In genomic region chr10:125006188-125006680, GRCh38 we compare ENCODE assay signal across 23 cellular contexts.
A peak's percentile ranks its signal among the peaks of the same experiment; 100 is the strongest.
DNase-seq lines count a peak whose midpoint lies in the region; ATAC-seq and TF ChIP-seq lines count a peak whose summit lies in the region.
"Had no signal": no experiment of that assay in that cellular context is flagged by ENCODE, and none has a peak within 500 bp of the region (broad histone marks: within the 10 kb centered on the region; RNA-seq: fewer than 3 reads in every experiment).

No MANE protein-coding gene starts in this region.

- H3K4me3 Mint-ChIP-seq in HFFc6, result no peak overlapping the region
- no peak overlapping the region for H3K4me3 Mint-ChIP-seq in activated CD8-positive, alpha-beta T cell treated with anti-CD3 and anti-CD28 coated beads for 36 hours
- H3K4me3 Mint-ChIP-seq: activated CD8-positive, alpha-beta T cell treated with anti-CD3 and anti-CD28 coated beads, Interleukin-2, amount 10 ng/mL, durations not matched to agents 7 days and 5 days; activated naive CD8-positive, alpha-beta T cell treated with anti-CD3 and anti-CD28 coated beads for 36 hours; CD8-positive, alpha-beta T cell had no signal

- intact Hi-C loops in gastrocnemius medialis (cut with DNase I; ENCODE audit: low total_unique reads), result no loop called here
- intact Hi-C loops in activated CD8-positive, alpha-beta T cell treated with anti-CD3 and anti-CD28 coated beads for 36 hours (cut with micrococcal nuclease), result no loop called here

- in situ Hi-C loops in gastrocnemius medialis (cut with MboI; ENCODE audit: low sequenced_read_pairs in 4 of 4) (no loop called here), brain microvascular endothelial cell (cut with HindIII; ENCODE audit: low pct_ligation_motif_present, low sequenced_read_pairs) (no loop called here)

- ATAC-seq in gastrocnemius medialis (no peak), HG03521 (IDR thresholded peaks at IDR 0.05; ENCODE audit: unreplicated experiment) (no peak)
- no peak for ATAC-seq in activated CD8-positive, alpha-beta T cell treated with anti-CD3 and anti-CD28 coated beads for 36 hours
- ATAC-seq: activated CD8-positive, alpha-beta T cell treated with anti-CD3 and anti-CD28 coated beads, Interleukin-2, amount 10 ng/mL, durations not matched to agents 7 days and 5 days; CD8-positive, alpha-beta T cell; HepG2 had no signal

- peaks cover 1% of the 10 kb centered on the region; the same call in 1 of the 2 replicates for H3K27me3 Mint-ChIP-seq in HFFc6 (ENCODE audit: insufficient read depth)
- H3K27me3 Mint-ChIP-seq in activated CD8-positive, alpha-beta T cell treated with anti-CD3 and anti-CD28 coated beads for 36 hours, result no peaks in the 10 kb centered on the region
- H3K27me3 Mint-ChIP-seq: activated naive CD8-positive, alpha-beta T cell treated with anti-CD3 and anti-CD28 coated beads for 36 hours had no signal

- peaks cover 11% of the 10 kb centered on the region; the same call in 1 of the 2 replicates for H3K36me3 Mint-ChIP-seq in HFFc6 (ENCODE audit: low read depth)
- no peaks in the 10 kb centered on the region for H3K36me3 Mint-ChIP-seq in activated CD8-positive, alpha-beta T cell treated with anti-CD3 and anti-CD28 coated beads for 36 hours (ENCODE audit: low read depth)
- H3K36me3 Mint-ChIP-seq: activated naive CD8-positive, alpha-beta T cell treated with anti-CD3 and anti-CD28 coated beads for 36 hours; CD8-positive, alpha-beta T cell had no signal

- TF ChIP-seq POLR2A in gastrocnemius medialis (IDR thresholded peaks at IDR 0.05), result no peak

- peak overlapping the region; percentile 76 for H3K27ac Mint-ChIP-seq in HFFc6
- H3K27ac Mint-ChIP-seq in activated CD8-positive, alpha-beta T cell treated with anti-CD3 and anti-CD28 coated beads for 36 hours, result no peak overlapping the region
- H3K27ac Mint-ChIP-seq: activated CD8-positive, alpha-beta T cell treated with anti-CD3 and anti-CD28 coated beads, Interleukin-2, amount 10 ng/mL, durations not matched to agents 7 days and 5 days; activated naive CD8-positive, alpha-beta T cell treated with anti-CD3 and anti-CD28 coated beads for 36 hours; CD8-positive, alpha-beta T cell had no signal

- H3K9me3 Mint-ChIP-seq in HFFc6, result no peaks in the 10 kb centered on the region
- H3K9me3 Mint-ChIP-seq in activated CD8-positive, alpha-beta T cell treated with anti-CD3 and anti-CD28 coated beads for 36 hours, result no peaks in the 10 kb centered on the region
- H3K9me3 Mint-ChIP-seq: activated naive CD8-positive, alpha-beta T cell treated with anti-CD3 and anti-CD28 coated beads for 36 hours; CD8-positive, alpha-beta T cell; immature natural killer cell had no signal

- no peaks in the 10 kb centered on the region for H3K9me3 ChIP-seq in gastrocnemius medialis
- H3K9me3 ChIP-seq: heart left ventricle, testis had no signal

- POLR2A ChIA-PET in activated CD8-positive, alpha-beta T cell treated with anti-CD3 and anti-CD28 coated beads for 36 hours (lab: Charles Lee), result no interaction called here

- H3K27ac ChIP-seq in gastrocnemius medialis, result peak overlapping the region; percentile 90 to 93 (median 91)
- no peak overlapping the region for H3K27ac ChIP-seq in brain microvascular endothelial cell
- H3K27ac ChIP-seq: SJSA1, testis had no signal

- H3K36me3 ChIP-seq in gastrocnemius medialis (peaks cover 0 to 16% of the 10 kb centered on the region in 2 donors), brain microvascular endothelial cell (replicated peaks) (no peaks in the 10 kb centered on the region)

- H3K27me3 ChIP-seq in gastrocnemius medialis (no peaks in the 10 kb centered on the region), brain microvascular endothelial cell (replicated peaks) (no peaks in the 10 kb centered on the region)
- H3K27me3 ChIP-seq: heart left ventricle, SJSA1, testis had no signal

- DNase-seq in HFFc6, result no peak
- DNase-seq in choroid plexus epithelial cell (ENCODE audit: low read depth), result peak; percentile 48
- DNase-seq in left kidney (ENCODE audit: low read depth, low spot score), result peak; percentile 37
- DNase-seq in gastrocnemius medialis, result no peak
- DNase-seq in brain microvascular endothelial cell, result no peak
- DNase-seq in activated CD8-positive, alpha-beta T cell treated with anti-CD3 and anti-CD28 coated beads for 36 hours, result no peak
- no peak for DNase-seq in stimulated activated CD4-positive, alpha-beta T cell treated with anti-CD3 and anti-CD28 coated beads, Interleukin-1b, Interleukin-23, amount 100 ng/mL, for 48 hours
- DNase-seq: activated CD8-positive, alpha-beta T cell treated with anti-CD3 and anti-CD28 coated beads, Interleukin-2, amount 10 ng/mL, durations not matched to agents 7 days and 5 days; activated naive CD8-positive, alpha-beta T cell treated with anti-CD3 and anti-CD28 coated beads for 36 hours; activated T-cell treated with anti-CD3 and anti-CD28 coated beads, Interleukin-2, amount 50 U/mL, for 48 hours; CD8-positive, alpha-beta T cell; DMS79; effector CD4-positive, alpha-beta T cell; immature natural killer cell; NCI-H1417 treated with DMSO at 0.1 percent for 48 hours; NCI-H526; OCI-M1; testis had no signal

- TF ChIP-seq CTCF in HFFc6 (IDR thresholded peaks at IDR 0.05) (no peak), choroid plexus epithelial cell (conservative IDR thresholded peaks at IDR 0.05; ENCODE audit: low read depth, low read length) (no peak), gastrocnemius medialis (IDR thresholded peaks at IDR 0.05 in 4 of 5, conservative IDR thresholded peaks at IDR 0.05 in 1 of 5) (no peak), brain microvascular endothelial cell (IDR thresholded peaks at IDR 0.05; ENCODE audit: low read depth, low read length, missing control alignments) (no peak)
- TF ChIP-seq CTCF in activated CD8-positive, alpha-beta T cell treated with anti-CD3 and anti-CD28 coated beads for 36 hours (IDR thresholded peaks at IDR 0.05), result no peak

- H3K4me3 ChIP-seq in choroid plexus epithelial cell (ENCODE audit: low read depth, low read length) (no peak overlapping the region), gastrocnemius medialis (no peak overlapping the region), brain microvascular endothelial cell (ENCODE audit: low read depth, low read length) (no peak overlapping the region)
- H3K4me3 ChIP-seq: heart left ventricle, lung, SJSA1, testis had no signal

- CTCF ChIA-PET in activated CD8-positive, alpha-beta T cell treated with anti-CD3 and anti-CD28 coated beads for 36 hours (lab: Charles Lee), result no interaction called here

- peaks cover 58 to 75% of the 10 kb centered on the region in 2 donors for H3K4me1 ChIP-seq in gastrocnemius medialis

- peaks cover 36% of the 10 kb centered on the region for H3K4me1 Mint-ChIP-seq in HFFc6 (ENCODE audit: low read depth)
- no peaks in the 10 kb centered on the region for H3K4me1 Mint-ChIP-seq in activated CD8-positive, alpha-beta T cell treated with anti-CD3 and anti-CD28 coated beads for 36 hours (ENCODE audit: low read depth)
- H3K4me1 Mint-ChIP-seq: activated naive CD8-positive, alpha-beta T cell treated with anti-CD3 and anti-CD28 coated beads for 36 hours had no signal

Comparison
In these comparisons a context has a peak if more than half of its experiments do, and no peak if none do; other contexts are left out.
1. DNase-seq: peak in choroid plexus epithelial cell (single experiment) and left kidney (single experiment); none in HFFc6 (single experiment), gastrocnemius medialis (0 of 2), brain microvascular endothelial cell (single experiment), activated CD8-positive, alpha-beta T cell treated with anti-CD3 and anti-CD28 coated beads for 36 hours (single experiment) and stimulated activated CD4-positive, alpha-beta T cell treated with anti-CD3 and anti-CD28 coated beads, Interleukin-1b, Interleukin-23, amount 100 ng/mL, for 48 hours (single experiment).